Comparison of ENCODE assay signal across 33 cellular contexts in the genomic region with DNA sequence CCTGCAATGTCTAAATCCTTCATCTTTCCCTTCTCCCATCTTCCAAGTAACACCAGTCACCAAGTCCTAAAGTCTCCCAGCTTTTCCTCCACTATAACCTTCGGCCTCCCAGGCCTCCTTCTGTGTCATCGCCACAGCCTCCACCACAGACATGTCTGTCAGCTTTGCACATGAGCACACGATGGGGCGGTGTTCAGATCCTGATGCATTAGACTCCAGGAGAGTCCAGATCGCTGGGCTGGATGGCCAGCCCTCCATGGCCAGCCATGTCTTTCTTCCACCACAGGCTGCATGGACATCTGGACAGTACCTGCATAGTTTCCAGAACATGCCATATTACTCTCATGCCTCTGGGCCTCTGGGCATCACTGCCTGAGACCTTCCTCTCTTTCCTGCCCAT.
"Had no signal": no experiment of that assay in that cellular context is flagged by ENCODE, and none has a peak within 500 bp of the region (broad histone marks: within the 10 kb centered on the region; RNA-seq: fewer than 3 reads in every experiment).

No MANE protein-coding gene starts in this region.

- H3K4me3 ChIP-seq: adrenal gland, body of pancreas, breast epithelium had no signal

- H3K36me3 Mint-ChIP-seq: activated CD8-positive, alpha-beta memory T cell treated with anti-CD3 and anti-CD28 coated beads, Interleukin-2, amount 10 ng/mL, durations not matched to agents 7 days and 5 days; activated naive CD8-positive, alpha-beta T cell treated with anti-CD3 and anti-CD28 coated beads for 36 hours had no signal

- H3K27me3 ChIP-seq: adrenal gland, body of pancreas, brain microvascular endothelial cell, breast epithelium had no signal

- DNase-seq: activated B cell treated with CpG ODN at 0.5 μM for 24 hours; activated CD4-positive, alpha-beta memory T cell treated with anti-CD3 and anti-CD28 coated beads, Interleukin-2, amount 10 ng/mL, durations not matched to agents 7 days and 5 days; activated CD4-positive, alpha-beta T cell treated with anti-CD3 and anti-CD28 coated beads for 4 hours; activated CD4-positive, alpha-beta T cell treated with anti-CD3 and anti-CD28 coated beads, Interleukin-2, amount 10 ng/mL, durations not matched to agents 24 days and 14 days; activated CD4-positive, alpha-beta T cell treated with anti-CD3 and anti-CD28 coated beads, Interleukin-2, amount 50 U/mL, for 1 hour; activated CD4-positive, alpha-beta T cell treated with anti-CD3 and anti-CD28 coated beads, Interleukin-2, amount 50 U/mL, for 48 hours; activated CD4-positive, CD25-positive, alpha-beta regulatory T cell treated with anti-CD3 and anti-CD28 coated beads, Interleukin-2, amount 50 U/mL, for 72 hours; activated CD8-positive, alpha-beta memory T cell treated with anti-CD3 and anti-CD28 coated beads for 24 hours; activated CD8-positive, alpha-beta memory T cell treated with anti-CD3 and anti-CD28 coated beads, Interleukin-2, amount 10 ng/mL, durations not matched to agents 7 days and 5 days; activated CD8-positive, alpha-beta memory T cell treated with anti-CD3 and anti-CD28 coated beads, Interleukin-2, amount 50 U/mL, for 48 hours; activated CD8-positive, alpha-beta T cell treated with anti-CD3 and anti-CD28 coated beads, Interleukin-2, amount 10 ng/mL, durations not matched to agents 7 days and 5 days; activated effector memory CD4-positive, alpha-beta T cell treated with anti-CD3 and anti-CD28 coated beads, Interleukin-2, amount 50 U/mL, for 16 hours; activated gamma-delta T cell treated with Interleukin-2 at 50 U/mL for 16 hours; activated naive CD4-positive, alpha-beta T cell; activated naive CD4-positive, alpha-beta T cell treated with anti-CD3 and anti-CD28 coated beads for 36 hours; activated naive CD4-positive, alpha-beta T cell treated with anti-CD3 and anti-CD28 coated beads, Interleukin-2, amount 50 U/mL, for 16 hours; activated naive CD8-positive, alpha-beta T cell treated with anti-CD3 and anti-CD28 coated beads for 36 hours; activated T-cell treated with anti-CD3 and anti-CD28 coated beads, Interleukin-2, amount 50 U/mL, for 24 hours; activated T-cell treated with anti-CD3 and anti-CD28 coated beads, Interleukin-2, amount 50 U/mL, for 48 hours; adrenal gland; amniotic stem cell; aorta; body of pancreas; brain microvascular endothelial cell; central memory CD4-positive, alpha-beta T cell; T-helper 1 cell; T-helper 2 cell; T-helper 9 cell had no signal

- ATAC-seq: activated CD8-positive, alpha-beta memory T cell treated with anti-CD3 and anti-CD28 coated beads, Interleukin-2, amount 10 ng/mL, durations not matched to agents 7 days and 5 days; activated CD8-positive, alpha-beta T cell treated with anti-CD3 and anti-CD28 coated beads, Interleukin-2, amount 10 ng/mL, durations not matched to agents 7 days and 5 days; activated naive CD4-positive, alpha-beta T cell treated with anti-CD3 and anti-CD28 coated beads, Interleukin-2, amount 50 U/mL, for 72 hours; body of pancreas had no signal

- H3K4me1 Mint-ChIP-seq: activated B cell treated with CpG ODN at 0.5 μM for 24 hours; activated CD4-positive, alpha-beta memory T cell treated with anti-CD3 and anti-CD28 coated beads, Interleukin-2, amount 10 ng/mL, durations not matched to agents 7 days and 5 days; activated CD4-positive, alpha-beta T cell treated with anti-CD3 and anti-CD28 coated beads, Interleukin-2, amount 10 ng/mL, durations not matched to agents 24 days and 14 days; activated CD8-positive, alpha-beta memory T cell treated with anti-CD3 and anti-CD28 coated beads, Interleukin-2, amount 10 ng/mL, durations not matched to agents 7 days and 5 days; activated naive CD8-positive, alpha-beta T cell treated with anti-CD3 and anti-CD28 coated beads for 36 hours had no signal

- H3K27ac ChIP-seq: adrenal gland, body of pancreas, brain microvascular endothelial cell, breast epithelium, VCaP had no signal

- H3K4me1 ChIP-seq: adrenal gland, body of pancreas, breast epithelium had no signal

- H3K4me3 Mint-ChIP-seq: activated B cell treated with CpG ODN at 0.5 μM for 24 hours; activated CD4-positive, alpha-beta memory T cell treated with anti-CD3 and anti-CD28 coated beads, Interleukin-2, amount 10 ng/mL, durations not matched to agents 7 days and 5 days; activated CD4-positive, alpha-beta T cell treated with anti-CD3 and anti-CD28 coated beads, Interleukin-2, amount 10 ng/mL, durations not matched to agents 24 days and 14 days; activated CD8-positive, alpha-beta memory T cell treated with anti-CD3 and anti-CD28 coated beads, Interleukin-2, amount 10 ng/mL, durations not matched to agents 7 days and 5 days; activated CD8-positive, alpha-beta T cell treated with anti-CD3 and anti-CD28 coated beads, Interleukin-2, amount 10 ng/mL, durations not matched to agents 7 days and 5 days; activated naive CD4-positive, alpha-beta T cell treated with anti-CD3 and anti-CD28 coated beads for 36 hours; activated naive CD8-positive, alpha-beta T cell treated with anti-CD3 and anti-CD28 coated beads for 36 hours; activated T-cell treated with anti-CD3 and anti-CD28 coated beads, Interleukin-2, amount 50 U/mL, for 24 hours; T-helper 1 cell treated with Interleukin-12 subunit alpha and Interleukin-12 subunit beta and Interleukin-4 antibody, amounts not matched to agents 30 μg/mL and 1 μg/mL, for 36 hours; T-helper 2 cell treated with Interferon-gamma antibody and Interleukin-4, amounts not matched to agents 5 μg/mL and 100 μg/mL, for 36 hours had no signal

- H3K27ac Mint-ChIP-seq: activated B cell treated with CpG ODN at 0.5 μM for 24 hours; activated CD4-positive, alpha-beta memory T cell treated with anti-CD3 and anti-CD28 coated beads, Interleukin-2, amount 10 ng/mL, durations not matched to agents 7 days and 5 days; activated CD4-positive, alpha-beta T cell treated with anti-CD3 and anti-CD28 coated beads, Interleukin-2, amount 10 ng/mL, durations not matched to agents 24 days and 14 days; activated CD8-positive, alpha-beta memory T cell treated with anti-CD3 and anti-CD28 coated beads, Interleukin-2, amount 10 ng/mL, durations not matched to agents 7 days and 5 days; activated CD8-positive, alpha-beta T cell treated with anti-CD3 and anti-CD28 coated beads, Interleukin-2, amount 10 ng/mL, durations not matched to agents 7 days and 5 days; activated naive CD4-positive, alpha-beta T cell treated with anti-CD3 and anti-CD28 coated beads for 36 hours; activated naive CD4-positive, alpha-beta T cell treated with anti-CD3 and anti-CD28 coated beads, Interleukin-2, amount 50 U/mL, for 72 hours; activated naive CD8-positive, alpha-beta T cell treated with anti-CD3 and anti-CD28 coated beads for 36 hours; activated T-cell treated with anti-CD3 and anti-CD28 coated beads, Interleukin-2, amount 50 U/mL, for 24 hours; T-helper 1 cell treated with Interleukin-12 subunit alpha and Interleukin-12 subunit beta and Interleukin-4 antibody, amounts not matched to agents 30 μg/mL and 1 μg/mL, for 36 hours; T-helper 2 cell treated with Interferon-gamma antibody and Interleukin-4, amounts not matched to agents 5 μg/mL and 100 μg/mL, for 36 hours had no signal

- H3K9me3 ChIP-seq: adrenal gland, body of pancreas had no signal

- H3K27me3 Mint-ChIP-seq: activated B cell treated with CpG ODN at 0.5 μM for 24 hours; activated CD4-positive, alpha-beta memory T cell treated with anti-CD3 and anti-CD28 coated beads, Interleukin-2, amount 10 ng/mL, durations not matched to agents 7 days and 5 days; activated CD4-positive, alpha-beta T cell treated with anti-CD3 and anti-CD28 coated beads, Interleukin-2, amount 10 ng/mL, durations not matched to agents 24 days and 14 days; activated CD8-positive, alpha-beta memory T cell treated with anti-CD3 and anti-CD28 coated beads, Interleukin-2, amount 10 ng/mL, durations not matched to agents 7 days and 5 days; activated naive CD8-positive, alpha-beta T cell treated with anti-CD3 and anti-CD28 coated beads for 36 hours; activated T-cell treated with anti-CD3 and anti-CD28 coated beads, Interleukin-2, amount 50 U/mL, for 24 hours had no signal

- H3K36me3 ChIP-seq: adrenal gland, brain microvascular endothelial cell, breast epithelium had no signal
